15 cellular contexts compared by ENCODE assay signal in the genomic region with DNA sequence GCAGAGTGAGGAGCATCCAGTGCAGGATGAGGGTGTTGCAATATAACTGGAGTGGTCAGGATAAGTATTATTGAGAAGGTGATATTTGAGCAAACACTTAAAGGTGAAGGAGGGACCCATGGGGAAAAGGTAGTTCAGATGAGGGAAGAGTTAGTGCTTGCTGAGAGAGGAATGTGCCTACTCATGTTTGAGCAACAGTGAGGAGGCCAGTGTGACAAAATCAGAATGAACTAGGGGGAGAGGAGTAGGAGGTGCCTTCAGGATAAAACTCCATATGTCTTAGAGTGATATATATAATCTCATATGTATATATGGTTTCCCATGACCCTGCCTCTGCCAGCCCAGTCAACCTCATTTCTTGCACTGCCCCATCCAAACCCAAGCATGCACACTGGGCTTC. TPM values are rescaled to one million over a fixed set of nuclear protein-coding genes. Genes with fewer than 3 reads are reported as not detected.
A peak's percentile ranks its signal among the peaks of the same experiment; 100 is the strongest.
DNase-seq lines count a peak whose midpoint lies in the region; ATAC-seq, FAIRE-seq and TF ChIP-seq lines count a peak whose summit lies in the region.
"Had no signal": no experiment of that assay in that cellular context is flagged by ENCODE, and none has a peak within 500 bp of the region (broad histone marks: within the 10 kb centered on the region; RNA-seq: fewer than 3 reads in every experiment).

No MANE protein-coding gene starts in this region.

- in situ Hi-C loops in K562 (cut with MboI) = no loop called here

- DNase-seq in NCI-H1417 (lab: John Stamatoyannopoulos, UW) = peak in 2 of 3 experiments; percentile 23 to 74
- DNase-seq in NCI-H1417 treated with DMSO at 0.1 percent for 48 hours (lab: John Stamatoyannopoulos, UW) = no peak
- peak in 2 of 4 experiments; percentile 32 to 38 for DNase-seq in K562 (ENCODE audit: extremely low read depth in 1 of 4, low spot score in 3 of 4)
- DNase-seq in left lung = no peak
- DNase-seq in smooth muscle cell (lab: John Stamatoyannopoulos, UW; ENCODE audit: unreplicated experiment) = no peak
- DNase-seq in activated CD4-positive, alpha-beta T cell treated with anti-CD3 and anti-CD28 coated beads for 4 hours = no peak
- DNase-seq in GM10248 (ENCODE audit: extremely low spot score) = no peak
- DNase-seq: activated CD4-positive, CD25-positive, alpha-beta regulatory T cell; activated CD8-positive, alpha-beta memory T cell treated with anti-CD3 and anti-CD28 coated beads for 24 hours had no signal

- TF ChIP-seq RAD21 in K562 (CRISPR knock-in tag; conservative IDR thresholded peaks at IDR 0.05 in 1 of 2, IDR thresholded peaks at IDR 0.05 in 1 of 2) = no peak

- H3K4me3 ChIP-seq in K562 (no peak overlapping the region), left lung (no peak overlapping the region), smooth muscle cell (no peak overlapping the region)
- H3K4me3 ChIP-seq: BLaER1 treated with 17β-estradiol and CSF1 and Interleukin-3, amounts not matched to agents 10 nM and 100 nM had no signal

- POLR2A ChIA-PET in K562 (lab: Yijun Ruan, JAX) (interaction anchor here (0.6 to 2.1 kb wide), 5 partner anchors 9 to 108 kb away, joined by 3 to 13 read pairs (median 4); no protein-coding TSS in a partner anchor), GM10248 (lab: Yijun Ruan, JAX) (interaction anchor here (0.7 kb wide), 1 partner anchor 518 kb away, joined by 4 read pairs; no protein-coding TSS in a partner anchor)

- ATAC-seq in K562 (peak; percentile 76), left lung (peak; percentile 95), HG03439 (IDR thresholded peaks at IDR 0.05; ENCODE audit: unreplicated experiment) (no peak)
- ATAC-seq: stimulated activated memory B cell treated with anti-CD40 and anti-IgM and Interleukin-4, amounts not matched to agents 10 μg/mL and 1 μg/mL and 100 μg/mL, for 72 hours had no signal

- H3K27ac ChIP-seq in K562 (ENCODE audit: extremely low read depth, low read depth, low read length) = no peak overlapping the region
- H3K27ac ChIP-seq in left lung = no peak overlapping the region
- no peak overlapping the region for H3K27ac ChIP-seq in smooth muscle cell (ENCODE audit: low read depth)
- H3K27ac ChIP-seq: 22Rv1; BLaER1 treated with 17β-estradiol and CSF1 and Interleukin-3, amounts not matched to agents 10 nM and 100 nM had no signal

- H3F3A ChIP-seq in smooth muscle cell (ENCODE audit: low read depth) = no peaks in the 10 kb centered on the region

- CTCF ChIA-PET in K562 (lab: Yijun Ruan, JAX; ENCODE audit: low intra/inter-chr PET ratio) = interaction anchor here (0.6 to 3.0 kb wide), 6 partner anchors 11 to 989 kb away, joined by 3 to 44 read pairs (median 4); no protein-coding TSS in a partner anchor
- CTCF ChIA-PET in GM10248 (lab: Yijun Ruan, JAX) = interaction anchor here (0.7 to 4.7 kb wide), 18 partner anchors 8 to 642 kb away, joined by 3 to 97 read pairs (median 6); a partner anchor contains a TSS

- TF ChIP-seq EP300 in K562 (IDR thresholded peaks at IDR 0.05; ENCODE audit: low read length) = no peak; the same call in 1 of the 2 replicates

- H3K79me2 ChIP-seq in K562 (ENCODE audit: control insufficient read depth, insufficient read depth, low read length) = no peaks in the 10 kb centered on the region
- H3K79me2 ChIP-seq in smooth muscle cell (ENCODE audit: low read depth) = no peaks in the 10 kb centered on the region

- no peak for FAIRE-seq in K562 (lab: Jason Lieb, UNC)
- FAIRE-seq: GM19239 had no signal

- H3K27me3 ChIP-seq in K562 (ENCODE audit: control insufficient read depth in 2 of 2, insufficient read depth in 2 of 2, low read length in 2 of 2) (peaks cover 6% of the 10 kb centered on the region in 2 experiments; a peak in 1 of 5 replicates), left lung (no peaks in the 10 kb centered on the region), smooth muscle cell (ENCODE audit: low read depth) (no peaks in the 10 kb centered on the region)
- H3K27me3 ChIP-seq: BLaER1 treated with 17β-estradiol and CSF1 and Interleukin-3, amounts not matched to agents 10 nM and 100 nM had no signal

- H3K4me2 ChIP-seq in K562 (ENCODE audit: insufficient read depth, low read length) (peak overlapping the region; percentile 25; the same call in 1 of the 2 replicates), smooth muscle cell (no peak overlapping the region)
- H3K4me2 ChIP-seq: BLaER1 treated with 17β-estradiol and CSF1 and Interleukin-3, amounts not matched to agents 10 nM and 100 nM had no signal

- H3K9me3 ChIP-seq in K562 (replicated peaks; ENCODE audit: control insufficient read depth, insufficient read depth, low read depth, low read length) (no peaks in the 10 kb centered on the region), left lung (no peaks in the 10 kb centered on the region), smooth muscle cell (replicated peaks; ENCODE audit: low read depth) (no peaks in the 10 kb centered on the region)
- H3K9me3 ChIP-seq: BLaER1 treated with 17β-estradiol and CSF1 and Interleukin-3, amounts not matched to agents 10 nM and 100 nM had no signal

- H3K4me1 ChIP-seq in K562 (replicated peaks in 1 of 2; ENCODE audit: control insufficient read depth in 2 of 2, insufficient read depth in 2 of 2, low read length in 2 of 2) (peaks cover 0 to 8% of the 10 kb centered on the region in 2 experiments; a peak in 2 of 5 replicates), left lung (no peaks in the 10 kb centered on the region), smooth muscle cell (ENCODE audit: low read depth) (no peaks in the 10 kb centered on the region)

- H2AFZ ChIP-seq in K562 (ENCODE audit: low read depth, low read length) = peak overlapping the region; percentile 12; the same call in 1 of the 2 replicates
- peak overlapping the region; percentile 25 for H2AFZ ChIP-seq in smooth muscle cell (ENCODE audit: low read depth)

- TF ChIP-seq CTCF in K562 (IDR thresholded peaks at IDR 0.05 in 2 of 3, conservative IDR thresholded peaks at IDR 0.05 in 1 of 3; ENCODE audit: insufficient read depth in 2 of 3, low read depth in 1 of 3, low read length in 3 of 3) (no peak), left lung (IDR thresholded peaks at IDR 0.05) (no peak), smooth muscle cell (IDR thresholded peaks at IDR 0.05; ENCODE audit: borderline replicate concordance, insufficient read depth, poor library complexity, severe bottlenecking) (no peak), GM10248 (IDR thresholded peaks at IDR 0.05; ENCODE audit: control extremely low read depth, extremely low read depth, low read depth, missing control alignments) (no peak)

- H3K9ac ChIP-seq in K562 (ENCODE audit: insufficient read depth in 1 of 2, low read depth in 2 of 2, low read length in 2 of 2) = no peak overlapping the region
- no peak overlapping the region for H3K9ac ChIP-seq in smooth muscle cell (ENCODE audit: low read depth)
- H3K9ac ChIP-seq: BLaER1 treated with 17β-estradiol and CSF1 and Interleukin-3, amounts not matched to agents 10 nM and 100 nM had no signal

- no peak for TF ChIP-seq POLR2A in K562 (conservative IDR thresholded peaks at IDR 0.05)

- intact Hi-C loops in K562 (cut with micrococcal nuclease) (loop anchor here (1.0 to 10.0 kb wide), 4 partner anchors 60 to 553 kb away; a partner anchor contains a TSS), left lung (cut with DNase I) (no loop called here)

- no TSS peak for BruUV-seq in K562 (replicated peaks; lab: Mats Ljungman, UMichigan)

- H4K20me1 ChIP-seq in K562 (replicated peaks; ENCODE audit: control insufficient read depth, insufficient read depth, low read length) (no peaks in the 10 kb centered on the region), smooth muscle cell (ENCODE audit: low read depth) (no peaks in the 10 kb centered on the region)
- H4K20me1 ChIP-seq: BLaER1 treated with 17β-estradiol and CSF1 and Interleukin-3, amounts not matched to agents 10 nM and 100 nM had no signal

- no peaks in the 10 kb centered on the region for H3K9me1 ChIP-seq in K562 (ENCODE audit: control insufficient read depth, insufficient read depth, low read length)

- H3K36me3 ChIP-seq in K562 (ENCODE audit: control insufficient read depth, insufficient read depth, low read length) = no peaks in the 10 kb centered on the region
- H3K36me3 ChIP-seq in left lung = no peaks in the 10 kb centered on the region
- H3K36me3 ChIP-seq in smooth muscle cell (ENCODE audit: low read depth) = no peaks in the 10 kb centered on the region
- H3K36me3 ChIP-seq: BLaER1 treated with 17β-estradiol and CSF1 and Interleukin-3, amounts not matched to agents 10 nM and 100 nM had no signal

TF ChIP-seq in K562, 482 proteins besides CTCF, POLR2A, EP300 and RAD21 (continues in another document):
- TF ChIP-seq TEAD1 (CRISPR knock-in tag; IDR thresholded peaks at IDR 0.05) (0 out of 4 replicates have a peak, but pooled peaks of 1 of the 2 experiments have one; percentile 54), WHSC1 (IDR thresholded peaks at IDR 0.05; ENCODE audit: low read length) (no peak), ETV6 (IDR thresholded peaks at IDR 0.05; ENCODE audit: borderline replicate concordance in 1 of 2, low read depth in 2 of 2, low read length in 1 of 2) (no peak), ETV6 (CRISPR knock-in tag; IDR thresholded peaks at IDR 0.05; ENCODE audit: borderline replicate concordance) (no peak), JUND (IDR thresholded peaks at IDR 0.05; ENCODE audit: borderline replicate concordance, low read depth, low read length) (0 out of 2 replicates have a peak, but pooled peaks have one; percentile 7), JUND (tag; IDR thresholded peaks at IDR 0.05; ENCODE audit: borderline replicate concordance, low read depth, low read length) (no peak), BACH1 (tag; IDR thresholded peaks at IDR 0.05) (0 out of 2 replicates have a peak, but pooled peaks have one; percentile 56)

RNA-seq across cellular contexts. Expression of a gene that starts 6.3 kb away (rescaled TPM):
- 7.6 and 8.0 TPM in 2 replicates for total RNA-seq in K562 (2011; cell fraction: chromatin; rRNA removed; ENCODE audit: low replicate concordance)
- total RNA-seq in K562 (2011; cell fraction: nucleolus; rRNA removed) = 6.8 TPM in 2 replicates
- 7.6 and 7.9 TPM in 2 replicates for total RNA-seq in K562 (2011; cell fraction: nucleoplasm; rRNA removed)
- 1.9 and 3.1 TPM in 2 replicates for total RNA-seq in K562 (2014; rRNA removed)
- 2.5 and 3.5 TPM in 2 replicates for total RNA-seq in K562 (2014; rRNA removed; fragmentation: Illumina TruSeq; extraction: Trizol)
- 2.2 and 2.3 TPM in 2 replicates for total RNA-seq in K562 (2015; rRNA removed; fragmentation: Illumina TruSeq; extraction: Trizol)
- total RNA-seq in K562 (2021) = 3.6 and 5.3 TPM in 2 replicates
- 5.5 and 6.2 TPM in 2 replicates for polyA plus RNA-seq in K562 (2011; rRNA removed)
- 3.9 and 5.6 TPM in 2 replicates for polyA plus RNA-seq in K562 (2011; cell fraction: cytosol; rRNA removed)
- polyA plus RNA-seq in K562 (2011; cell fraction: nucleus; rRNA removed) = 13.0 and 17.4 TPM in 2 replicates
- 2.8 and 3.7 TPM in 2 replicates for polyA plus RNA-seq in K562 (2012)
- 3.8 and 4.1 TPM in 2 replicates for polyA plus RNA-seq in K562 (2014; fragmentation: Illumina TruSeq; extraction: Trizol)
- polyA plus RNA-seq in K562 (2014; fragmentation: Nextera tagmentation; extraction: Ambion mirVana) = 1 to 10 TPM; 2.5 to 4.3 TPM
- polyA plus RNA-seq in K562 (2014; rRNA removed) = 4.1 and 5.1 TPM in 2 replicates
- polyA minus RNA-seq in K562 (2011; rRNA and poly(A)+ RNA removed) = 2.6 and 4.2 TPM in 2 replicates
- 1.2 and 4.9 TPM in 2 replicates for polyA minus RNA-seq in K562 (2011; cell fraction: cytosol; rRNA and poly(A)+ RNA removed)
- 2.7 and 3.1 TPM in 2 replicates for polyA minus RNA-seq in K562 (2011; cell fraction: nucleus; rRNA and poly(A)+ RNA removed)
- 1 to 10 TPM; 2.6 to 5.1 TPM for total RNA-seq in left lung
- 3.5 and 4.4 TPM in 2 replicates for total RNA-seq in smooth muscle cell
- 4.6 and 6.4 TPM in 2 replicates for polyA plus RNA-seq in smooth muscle cell
- polyA plus RNA-seq: naive thymus-derived CD4-positive, alpha-beta T cell had no signal

Comparison
In these comparisons a context has a peak if more than half of its experiments do, and no peak if none do; other contexts are left out.
1. DNase-seq: peak in NCI-H1417 (2 of 3); none in NCI-H1417 treated with DMSO at 0.1 percent for 48 hours (single experiment), left lung (0 of 2), smooth muscle cell (single experiment), activated CD4-positive, alpha-beta T cell treated with anti-CD3 and anti-CD28 coated beads for 4 hours (0 of 2) and GM10248 (single experiment).